18 cellular contexts compared by ENCODE assay signal in the genomic region with DNA sequence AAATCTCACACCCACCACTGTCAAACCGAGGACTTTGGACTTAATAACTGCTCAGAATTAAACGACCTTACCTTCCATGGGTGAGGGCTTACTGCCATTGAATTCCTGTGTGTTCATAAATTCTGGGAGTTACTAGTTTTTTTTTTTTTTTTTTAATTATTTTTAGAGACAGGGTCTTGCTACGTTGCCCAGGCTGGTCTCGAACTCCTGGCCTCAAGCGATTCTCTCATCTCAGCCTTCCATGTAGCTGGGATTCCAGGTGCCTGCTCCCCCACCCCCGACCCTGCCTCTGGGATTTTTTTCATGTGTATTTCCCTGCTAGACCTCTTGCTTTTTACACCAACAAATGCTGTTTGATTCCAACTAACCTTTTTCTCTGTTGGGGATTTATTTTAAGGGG. TPM values are rescaled to one million over a fixed set of nuclear protein-coding genes. Genes with fewer than 3 reads are reported as not detected.
DNase-seq lines count a peak whose midpoint lies in the region; TF ChIP-seq lines count a peak whose summit lies in the region.
"Had no signal": no experiment of that assay in that cellular context is flagged by ENCODE, and none has a peak within 500 bp of the region (broad histone marks: within the 10 kb centered on the region; RNA-seq: fewer than 3 reads in every experiment).

No MANE protein-coding gene starts in this region.

- H3K4me3 Mint-ChIP-seq in glutamatergic neuron (ENCODE audit: unreplicated experiment) = no peak overlapping the region
- H3K4me3 Mint-ChIP-seq: CD14-positive monocyte had no signal

- intact Hi-C loops in spleen (cut with DNase I; ENCODE audit: low total_unique reads) = loop anchor here (10.0 kb wide), 1 partner anchor 237 kb away; the partner anchor contains the start of gene TTYH2

- H3K4me3 ChIP-seq in BLaER1 treated with 17β-estradiol and CSF1 and Interleukin-3, amounts not matched to agents 10 nM and 100 nM = no peak overlapping the region
- H3K4me3 ChIP-seq in SK-N-MC (no peak overlapping the region), spleen (no peak overlapping the region), SJCRH30 (no peak overlapping the region)

- no peak overlapping the region for H3K9ac ChIP-seq in BLaER1 treated with 17β-estradiol and CSF1 and Interleukin-3, amounts not matched to agents 10 nM and 100 nM
- no peak overlapping the region for H3K9ac ChIP-seq in SK-N-MC (ENCODE audit: insufficient read length)

- H3K36me3 ChIP-seq in BLaER1 treated with 17β-estradiol and CSF1 and Interleukin-3, amounts not matched to agents 10 nM and 100 nM = no peaks in the 10 kb centered on the region
- no peaks in the 10 kb centered on the region for H3K36me3 ChIP-seq in SK-N-MC (ENCODE audit: insufficient read depth, low read length)
- H3K36me3 ChIP-seq in spleen = peaks cover 0 to 11% (median 0%) of the 10 kb centered on the region in 6 donors
- no peaks in the 10 kb centered on the region for H3K36me3 ChIP-seq in SJCRH30

- WGBS in spleen, 5 donors = 70 to 93% (median 84%) methylated on average over 5 to 6 of the region's 6 CpGs

- no peak for TF ChIP-seq CTCF in glutamatergic neuron (IDR thresholded peaks at IDR 0.05; ENCODE audit: partially characterized antibody, unreplicated experiment)
- TF ChIP-seq CTCF in spleen (IDR thresholded peaks at IDR 0.05 in 8 of 11, conservative IDR thresholded peaks at IDR 0.05 in 3 of 11) = no peak

- H3K4me2 ChIP-seq in BLaER1 treated with 17β-estradiol and CSF1 and Interleukin-3, amounts not matched to agents 10 nM and 100 nM = peak overlapping the region in 8 of 11 experiments; percentile 74 to 97 (median 88); a peak in 11 of 22 replicates

- H3K9me3 Mint-ChIP-seq in glutamatergic neuron (ENCODE audit: unreplicated experiment) = peaks cover 16% of the 10 kb centered on the region

- no peaks in the 10 kb centered on the region for H3K36me3 Mint-ChIP-seq in glutamatergic neuron (ENCODE audit: unreplicated experiment)

- H4K20me1 ChIP-seq in BLaER1 treated with 17β-estradiol and CSF1 and Interleukin-3, amounts not matched to agents 10 nM and 100 nM = no peaks in the 10 kb centered on the region; a peak in 1 of 22 replicates

- no peaks in the 10 kb centered on the region for H3K9me3 ChIP-seq in BLaER1 treated with 17β-estradiol and CSF1 and Interleukin-3, amounts not matched to agents 10 nM and 100 nM (replicated peaks in 1 of 11)
- no peaks in the 10 kb centered on the region for H3K9me3 ChIP-seq in SK-N-MC (ENCODE audit: low read depth, low read length)
- no peaks in the 10 kb centered on the region for H3K9me3 ChIP-seq in spleen
- no peaks in the 10 kb centered on the region for H3K9me3 ChIP-seq in SJCRH30 (replicated peaks)

- no peak overlapping the region for H3K27ac ChIP-seq in BLaER1 treated with 17β-estradiol and CSF1 and Interleukin-3, amounts not matched to agents 10 nM and 100 nM
- H3K27ac ChIP-seq in SK-N-MC (0 out of 2 replicates have a peak overlapping the region, but pooled peaks have one; percentile 25), spleen (peak overlapping the region in 5 of 8 donors; percentile 81 to 86 (median 84)), SJCRH30 (no peak overlapping the region)

- peaks cover 15% of the 10 kb centered on the region for H3K27me3 Mint-ChIP-seq in glutamatergic neuron (ENCODE audit: unreplicated experiment)

- TF ChIP-seq POLR2A in spleen (IDR thresholded peaks at IDR 0.05) = no peak

- H3K27me3 ChIP-seq in BLaER1 treated with 17β-estradiol and CSF1 and Interleukin-3, amounts not matched to agents 10 nM and 100 nM = peaks cover 11 to 33% (median 20%) of the 10 kb centered on the region in 11 experiments; a peak in 19 of 22 replicates
- H3K27me3 ChIP-seq in spleen (replicated peaks in 1 of 7) (peaks cover 0 to 25% (median 0%) of the 10 kb centered on the region in 7 donors), SJCRH30 (peaks cover 16% of the 10 kb centered on the region; the same call in 1 of the 2 replicates)

- peak overlapping the region; percentile 99 for H3K27ac Mint-ChIP-seq in glutamatergic neuron (ENCODE audit: unreplicated experiment)

- peaks cover 41% of the 10 kb centered on the region for H3K4me1 Mint-ChIP-seq in glutamatergic neuron (ENCODE audit: low read depth, unreplicated experiment)

- H3K4me1 ChIP-seq in BLaER1 treated with 17β-estradiol and CSF1 and Interleukin-3, amounts not matched to agents 10 nM and 100 nM = peaks cover 35 to 64% (median 58%) of the 10 kb centered on the region in 10 experiments
- H3K4me1 ChIP-seq in spleen (peaks cover 25 to 67% (median 48%) of the 10 kb centered on the region in 6 donors), SJCRH30 (peaks cover 10% of the 10 kb centered on the region)

- DNase-seq in SK-N-MC (ENCODE audit: low read depth, low spot score) = no peak
- DNase-seq in glutamatergic neuron = no peak
- DNase-seq in spleen = no peak
- DNase-seq in ecto neural progenitor cell (ENCODE audit: low spot score) = no peak
- DNase-seq in SJCRH30 = no peak
- no peak for DNase-seq in NK-92 treated with Interleukin-12 subunit alpha and Interleukin-12 subunit beta, amount 100 ng/mL, for 24 hours (lab: John Stamatoyannopoulos, UW)
- DNase-seq in ureter (ENCODE audit: low spot score) = no peak
- DNase-seq: GF-D8, GOT3, NCI-H1048, NCI-H1436 treated with DMSO at 0.1 percent for 48 hours, NCI-H748 treated with DMSO at 0.1 percent for 48 hours, PC-3 had no signal

RNA-seq across cellular contexts. Expression of gene CD300A, which starts 14.9 kb away (rescaled TPM):
- total RNA-seq in glutamatergic neuron (ENCODE audit: unreplicated experiment) (0.25 TPM), spleen (100 to 1,000 TPM in 6 of 7 donors, 10 to 100 TPM in 1; 95.6 to 142 (median 111) TPM), ureter (4.3 TPM)
- 10 to 100 TPM; 34.2 to 93.3 (median 76.1) TPM for polyA plus RNA-seq in spleen
- not detected in 2 replicates for total RNA-seq in SJCRH30 (2014; rRNA removed; shearing (Covaris generic))
- total RNA-seq: Daoy, MCF 10A, NCI-H460, PC-3 had no signal

RNA-seq across cellular contexts. Expression of gene GPRC5C, which starts 19.7 kb away (rescaled TPM):
- total RNA-seq in glutamatergic neuron (ENCODE audit: unreplicated experiment) = 93.3 TPM
- 10 to 100 TPM; 24.1 to 70.0 (median 36.6) TPM for total RNA-seq in spleen
- 10 to 100 TPM; 11.0 to 19.7 (median 18.9) TPM for polyA plus RNA-seq in spleen
- not detected in 2 replicates for total RNA-seq in SJCRH30 (2014; rRNA removed; shearing (Covaris generic))
- 153 TPM for total RNA-seq in ureter

Comparison
In these comparisons a context has a peak if more than half of its experiments do, and no peak if none do; other contexts are left out.
1. H3K27ac ChIP-seq: peak in SK-N-MC (single experiment) and spleen (5 of 8); none in BLaER1 treated with 17β-estradiol and CSF1 and Interleukin-3, amounts not matched to agents 10 nM and 100 nM (0 of 11) and SJCRH30 (single experiment).
2. RNA of gene CD300A, which starts 14.9 kb away (total RNA-seq): 95.6 to 142 TPM in spleen; 4.3 TPM in ureter (single experiment), 0.25 TPM in glutamatergic neuron (single experiment) and not detected in SJCRH30; every median in the first group is over 10 times any median in the second.
3. RNA of gene GPRC5C, which starts 19.7 kb away (total RNA-seq): 153 TPM in ureter (single experiment), 93.3 TPM in glutamatergic neuron (single experiment) and 24.1 to 70.0 TPM in spleen; not detected in SJCRH30; every median in the first group is over 10 times any median in the second.